ENCODE assay signal across 8 cellular contexts in the genomic region with DNA sequence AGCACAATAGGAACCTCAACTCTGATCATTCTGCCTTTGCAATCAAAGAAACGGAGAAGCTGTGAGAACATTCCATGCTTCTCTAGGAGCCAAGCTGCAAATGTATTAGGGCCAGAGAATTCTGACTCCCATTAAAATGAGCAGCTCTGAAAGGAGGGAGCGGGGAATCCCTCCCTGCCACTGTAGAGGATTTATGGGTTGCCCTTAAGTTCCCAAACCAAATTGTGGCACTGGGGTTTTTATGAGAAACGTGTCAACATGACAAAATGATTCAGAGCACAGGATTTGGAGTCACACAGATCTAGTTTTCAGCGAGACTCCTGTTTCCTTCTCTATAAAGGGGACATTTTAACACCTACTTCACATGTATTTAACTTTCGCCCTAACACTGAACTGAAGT. TPM values are rescaled to one million over a fixed set of nuclear protein-coding genes. Genes with fewer than 3 reads are reported as not detected.
DNase-seq lines count a peak whose midpoint lies in the region; ATAC-seq and TF ChIP-seq lines count a peak whose summit lies in the region.

No MANE protein-coding gene starts in this region.

- TF ChIP-seq CTCF in cardiac muscle cell (IDR thresholded peaks at IDR 0.05; ENCODE audit: low read depth, low read length) (no peak), body of pancreas (IDR thresholded peaks at IDR 0.05) (no peak), lower lobe of right lung (IDR thresholded peaks at IDR 0.05) (no peak), upper lobe of right lung (IDR thresholded peaks at IDR 0.05) (no peak), lower leg skin (IDR thresholded peaks at IDR 0.05) (no peak)

- intact Hi-C loops in Right ventricle myocardium inferior (cut with DNase I): loop anchor here (5.0 to 10.0 kb wide), 3 partner anchors 182 to 281 kb away; partner anchors contain the start of gene SLC38A9
- intact Hi-C loops in body of pancreas (cut with DNase I): no loop called here
- intact Hi-C loops in lower lobe of right lung (cut with DNase I): no loop called here
- intact Hi-C loops in upper lobe of right lung (cut with DNase I): no loop called here
- intact Hi-C loops in lower leg skin (cut with DNase I; ENCODE audit: low total_unique reads): no loop called here

- no peaks in the 10 kb centered on the region for H3K27me3 ChIP-seq in cardiac muscle cell
- no peaks in the 10 kb centered on the region for H3K27me3 ChIP-seq in body of pancreas
- no peaks in the 10 kb centered on the region for H3K27me3 ChIP-seq in lower lobe of right lung (ENCODE audit: low read depth)
- H3K27me3 ChIP-seq in upper lobe of right lung: no peaks in the 10 kb centered on the region

- TF ChIP-seq POLR2A in body of pancreas (IDR thresholded peaks at IDR 0.05) (no peak), lower leg skin (IDR thresholded peaks at IDR 0.05) (no peak)

- no peaks in the 10 kb centered on the region for H3K9me3 ChIP-seq in cardiac muscle cell (ENCODE audit: low read depth)
- no peaks in the 10 kb centered on the region for H3K9me3 ChIP-seq in body of pancreas
- H3K9me3 ChIP-seq in lower lobe of right lung: no peaks in the 10 kb centered on the region
- no peaks in the 10 kb centered on the region for H3K9me3 ChIP-seq in upper lobe of right lung

- DNase-seq in cardiac muscle cell (ENCODE audit: low read depth in 1 of 2, low spot score in 1 of 2) (peak; percentile 23 to 63), Right ventricle myocardium inferior (ENCODE audit: missing footprints) (no peak), body of pancreas (no peak), lower lobe of right lung (no peak), upper lobe of right lung (no peak), NCI-H524 treated with DMSO at 0.1 percent for 48 hours (lab: John Stamatoyannopoulos, UW) (no peak), lower leg skin (ENCODE audit: low spot score in 2 of 2) (no peak)

- WGBS in body of pancreas, 2 donors: 10 to 20% methylated on average over 5 of the region's 5 CpGs
- 14 to 18% methylated on average over 5 of the region's 5 CpGs for WGBS in lower leg skin, 2 donors

- H3K36me3 ChIP-seq in cardiac muscle cell (no peaks in the 10 kb centered on the region), body of pancreas (replicated peaks in 1 of 2; ENCODE audit: insufficient read depth in 1 of 2, low read depth in 2 of 2) (no peaks in the 10 kb centered on the region), lower lobe of right lung (no peaks in the 10 kb centered on the region), upper lobe of right lung (no peaks in the 10 kb centered on the region)

- H3K27ac ChIP-seq in cardiac muscle cell: peak overlapping the region; percentile 98
- H3K27ac ChIP-seq in body of pancreas: peak overlapping the region; percentile 67 to 100 (median 98)
- peak overlapping the region; percentile 99 for H3K27ac ChIP-seq in lower lobe of right lung
- H3K27ac ChIP-seq in upper lobe of right lung: peak overlapping the region; percentile 99

- peaks cover 32% of the 10 kb centered on the region for H3K4me1 ChIP-seq in cardiac muscle cell (ENCODE audit: low read depth)
- peaks cover 53% of the 10 kb centered on the region for H3K4me1 ChIP-seq in body of pancreas
- H3K4me1 ChIP-seq in lower lobe of right lung: peaks cover 41% of the 10 kb centered on the region
- H3K4me1 ChIP-seq in upper lobe of right lung: peaks cover 17% of the 10 kb centered on the region

- ATAC-seq in Right ventricle myocardium inferior (no peak), body of pancreas (no peak), lower lobe of right lung (no peak), upper lobe of right lung (no peak), GM19035 (IDR thresholded peaks at IDR 0.05; ENCODE audit: unreplicated experiment) (no peak)

- H3K4me3 ChIP-seq in cardiac muscle cell (peak overlapping the region; percentile 49), body of pancreas (peak overlapping the region in 1 of 2 donors; percentile 51), lower lobe of right lung (peak overlapping the region; percentile 78), upper lobe of right lung (peak overlapping the region; percentile 65), lower leg skin (ENCODE audit: low read depth, poor library complexity, severe bottlenecking) (no peak overlapping the region)

RNA-seq across cellular contexts. Expression of gene IL6ST, which starts 1.8 kb away (rescaled TPM):
- total RNA-seq in cardiac muscle cell: 47.2 and 55.5 TPM in 2 replicates
- 47.7 and 50.5 TPM in 2 replicates for polyA plus RNA-seq in cardiac muscle cell
- 145 TPM for total RNA-seq in Right ventricle myocardium inferior
- total RNA-seq in body of pancreas: 10 to 100 TPM; 48.1 to 82.5 TPM
- 353 TPM for total RNA-seq in lower lobe of right lung
- 435 TPM for total RNA-seq in upper lobe of right lung
- 100 to 1,000 TPM in 2 of 4 donors, 10 to 100 TPM in 2; 53.6 to 116 (median 84.6) TPM for total RNA-seq in lower leg skin

Comparison
In these comparisons a context has a peak if more than half of its experiments do, and no peak if none do; other contexts are left out.
1. DNase-seq: peak in cardiac muscle cell (2 of 2); none in Right ventricle myocardium inferior (single experiment), body of pancreas (0 of 4), lower lobe of right lung (single experiment), upper lobe of right lung (single experiment), NCI-H524 treated with DMSO at 0.1 percent for 48 hours (single experiment) and lower leg skin (0 of 2).
2. Peak in every context shown above with its lines, with median percentiles within 50 percentile points of each other: H3K27ac ChIP-seq.